8 cellular contexts compared by ENCODE assay signal in genomic region chr6:42451146-42451594, GRCh38. TPM values are rescaled to one million over a fixed set of nuclear protein-coding genes. Genes with fewer than 3 reads are reported as not detected.
DNase-seq lines count a peak whose midpoint lies in the region; ATAC-seq lines count a peak whose summit lies in the region.

No MANE protein-coding gene starts in this region.

- no peaks in the 10 kb centered on the region for H3K27me3 ChIP-seq in NT2/D1 (ENCODE audit: insufficient read depth, insufficient read length)
- no peaks in the 10 kb centered on the region for H3K27me3 ChIP-seq in naive thymus-derived CD4-positive, alpha-beta T cell (ENCODE audit: control insufficient read depth in 2 of 2, insufficient read depth in 2 of 2, low read length in 2 of 2)

- no peaks in the 10 kb centered on the region for H3K9me3 ChIP-seq in NT2/D1 (ENCODE audit: insufficient read depth, low read length)
- no peaks in the 10 kb centered on the region for H3K9me3 ChIP-seq in naive thymus-derived CD4-positive, alpha-beta T cell (ENCODE audit: control insufficient read depth in 2 of 3, low read length in 3 of 3)

- peak; percentile 7 for ATAC-seq in central memory CD8-positive, alpha-beta T cell (replicated peaks; ENCODE audit: extremely low read depth, poor library complexity, severe bottlenecking)
- no peak for ATAC-seq in naive thymus-derived CD4-positive, alpha-beta T cell
- no peak for ATAC-seq in HG03045 (IDR thresholded peaks at IDR 0.05; ENCODE audit: unreplicated experiment)

- intact Hi-C loops in naive thymus-derived CD4-positive, alpha-beta T cell (cut with micrococcal nuclease), result loop anchor here (1.0 to 5.0 kb wide), 13 partner anchors 8 to 1806 kb away; partner anchors contain the start of genes MRPS10 (in 1 of the 2), RPL7L1 (in 1 of the 2), SLC35B2 (in 1 of the 2) and UBR2 (in 1 of the 2)

- peaks cover 14% of the 10 kb centered on the region for H3K36me3 Mint-ChIP-seq in central memory CD8-positive, alpha-beta T cell (ENCODE audit: insufficient read depth)
- H3K36me3 Mint-ChIP-seq in naive thymus-derived CD4-positive, alpha-beta T cell, result peaks cover 3 to 30% (median 11%) of the 10 kb centered on the region in 5 donors

- POLR2A ChIA-PET in naive thymus-derived CD4-positive, alpha-beta T cell (lab: Charles Lee), result interaction anchor here (0.7 to 9.1 kb wide), 13 partner anchors 10 to 528 kb away, joined by 3 to 211 read pairs (median 5); no protein-coding TSS in a partner anchor

- DNase-seq in NCI-H2107 (lab: John Stamatoyannopoulos, UW) (peak; percentile 31), NCI-H2107 treated with DMSO at 0.1 percent for 48 hours (lab: John Stamatoyannopoulos, UW; ENCODE audit: unreplicated experiment) (no peak), NT2/D1 (ENCODE audit: low read depth, low spot score) (no peak), NCI-H1092 (lab: John Stamatoyannopoulos, UW) (no peak)
- DNase-seq in central memory CD8-positive, alpha-beta T cell (ENCODE audit: low spot score in 2 of 2), result no peak
- peak in 2 of 9 donors; percentile 27 to 46 for DNase-seq in naive thymus-derived CD4-positive, alpha-beta T cell
- no peak for DNase-seq in activated CD4-positive, alpha-beta T cell treated with anti-CD3 and anti-CD28 coated beads for 48 hours

- peak overlapping the region; percentile 90 for H3K4me3 Mint-ChIP-seq in central memory CD8-positive, alpha-beta T cell
- H3K4me3 Mint-ChIP-seq in naive thymus-derived CD4-positive, alpha-beta T cell, result peak overlapping the region; percentile 89 to 100 (median 97)

- peak overlapping the region; percentile 56 for H3K4me3 ChIP-seq in NT2/D1 (ENCODE audit: insufficient read length, low read depth)
- peak overlapping the region; percentile 80 for H3K4me3 ChIP-seq in naive thymus-derived CD4-positive, alpha-beta T cell (ENCODE audit: low read length)

- H3K4me1 ChIP-seq in NT2/D1 (ENCODE audit: insufficient read depth, insufficient read length), result no peaks in the 10 kb centered on the region
- peaks cover 10 to 20% of the 10 kb centered on the region in 2 donors for H3K4me1 ChIP-seq in naive thymus-derived CD4-positive, alpha-beta T cell (ENCODE audit: control insufficient read depth in 2 of 2, insufficient read depth in 2 of 2, low read length in 2 of 2)

- H3K9ac ChIP-seq in NT2/D1 (ENCODE audit: insufficient read length, low read depth), result peak overlapping the region; percentile 79

- no peaks in the 10 kb centered on the region for H3K36me3 ChIP-seq in NT2/D1 (ENCODE audit: insufficient read depth, insufficient read length, low read length)
- H3K36me3 ChIP-seq in naive thymus-derived CD4-positive, alpha-beta T cell (ENCODE audit: control insufficient read depth in 2 of 3, insufficient read depth in 3 of 3, low read length in 3 of 3), result peaks cover 0 to 9% (median 0%) of the 10 kb centered on the region in 3 experiments

- peaks cover 59% of the 10 kb centered on the region for H3K4me1 Mint-ChIP-seq in central memory CD8-positive, alpha-beta T cell
- H3K4me1 Mint-ChIP-seq in naive thymus-derived CD4-positive, alpha-beta T cell, result peaks cover 40 to 56% (median 50%) of the 10 kb centered on the region in 7 donors

- no peaks in the 10 kb centered on the region for H3K9me3 Mint-ChIP-seq in central memory CD8-positive, alpha-beta T cell
- no peaks in the 10 kb centered on the region for H3K9me3 Mint-ChIP-seq in naive thymus-derived CD4-positive, alpha-beta T cell

- peak overlapping the region; percentile 71 for H3K27ac ChIP-seq in naive thymus-derived CD4-positive, alpha-beta T cell (ENCODE audit: low read depth, low read length)

- H3K27ac Mint-ChIP-seq in central memory CD8-positive, alpha-beta T cell (ENCODE audit: low read depth), result peak overlapping the region; percentile 76
- H3K27ac Mint-ChIP-seq in naive thymus-derived CD4-positive, alpha-beta T cell, result peak overlapping the region; percentile 86 to 95 (median 92)

- CTCF ChIA-PET in naive thymus-derived CD4-positive, alpha-beta T cell (lab: Charles Lee), result interaction anchor here (0.7 to 2.2 kb wide), 3 partner anchors 9 to 66 kb away, joined by 3 to 8 read pairs (median 3); no protein-coding TSS in a partner anchor

- no peaks in the 10 kb centered on the region for H3K27me3 Mint-ChIP-seq in central memory CD8-positive, alpha-beta T cell
- peaks cover 0 to 11% (median 0%) of the 10 kb centered on the region in 5 donors for H3K27me3 Mint-ChIP-seq in naive thymus-derived CD4-positive, alpha-beta T cell

RNA-seq across cellular contexts. Expression of gene TRERF1, which starts 0.6 kb away (rescaled TPM):
- total RNA-seq in naive thymus-derived CD4-positive, alpha-beta T cell, result 10 to 100 TPM; 20.7 to 32.4 (median 27.1) TPM
- 1 to 10 TPM; 4.8 to 7.5 TPM for polyA plus RNA-seq in naive thymus-derived CD4-positive, alpha-beta T cell
